15 cellular contexts compared by ENCODE assay signal in the genomic region with DNA sequence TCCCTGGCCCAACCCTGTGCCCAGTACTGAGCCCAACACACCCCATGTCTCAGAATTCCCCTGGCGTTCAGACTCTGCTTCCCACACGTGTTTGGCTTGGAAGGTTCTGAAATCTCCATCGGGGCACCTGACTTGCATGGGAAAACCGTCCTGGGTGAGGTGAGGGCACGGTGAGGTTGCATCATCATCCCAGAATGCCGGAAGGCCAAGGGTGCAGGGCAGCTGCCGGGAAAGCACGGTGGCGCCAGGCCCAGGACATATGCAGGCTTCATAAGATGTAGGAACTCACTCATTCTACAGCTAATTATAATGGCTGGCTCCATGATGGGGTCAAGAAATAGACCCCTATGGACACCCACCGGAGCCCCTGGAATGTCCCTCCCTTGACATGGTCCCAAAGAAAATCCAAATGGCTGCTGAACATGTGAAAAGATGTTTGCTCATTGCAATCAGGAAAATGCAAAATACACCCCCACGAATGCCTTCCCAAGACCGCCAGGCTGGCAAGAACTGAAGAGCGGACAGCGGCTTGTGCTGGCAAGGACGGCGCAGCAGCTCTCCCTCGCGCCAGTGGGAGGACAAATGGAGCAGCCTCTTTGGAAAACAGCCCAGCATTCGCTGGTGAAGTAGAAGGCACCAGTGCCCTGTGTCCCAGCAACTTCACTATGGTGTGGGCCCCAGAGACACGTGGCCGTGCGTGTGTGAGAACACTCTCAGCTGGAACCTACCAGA. TPM values are rescaled to one million over a fixed set of nuclear protein-coding genes. Genes with fewer than 3 reads are reported as not detected.
DNase-seq lines count a peak whose midpoint lies in the region; ATAC-seq, FAIRE-seq and TF ChIP-seq lines count a peak whose summit lies in the region.
"Had no signal": no experiment of that assay in that cellular context is flagged by ENCODE, and none has a peak within 500 bp of the region (broad histone marks: within the 10 kb centered on the region; RNA-seq: fewer than 3 reads in every experiment).

No MANE protein-coding gene starts in this region.

- no peaks in the 10 kb centered on the region for H3K9me3 ChIP-seq in BLaER1 treated with 17β-estradiol and CSF1 and Interleukin-3, amounts not matched to agents 10 nM and 100 nM (replicated peaks in 1 of 11)
- no peaks in the 10 kb centered on the region for H3K9me3 ChIP-seq in adrenal gland (replicated peaks in 1 of 3)
- no peaks in the 10 kb centered on the region for H3K9me3 ChIP-seq in hepatocyte (ENCODE audit: low read depth)
- H3K9me3 ChIP-seq in neuronal stem cell (replicated peaks in 1 of 2; ENCODE audit: control insufficient read depth in 2 of 2, insufficient read depth in 1 of 2, low read depth in 1 of 2, low read length in 2 of 2) = peaks cover 0 to 2% of the 10 kb centered on the region in 2 donors
- H3K9me3 ChIP-seq in small intestine (ENCODE audit: control insufficient read depth, low read depth) = no peaks in the 10 kb centered on the region

- no peak for FAIRE-seq in small intestine (lab: Jason Lieb, UNC)
- FAIRE-seq: kidney had no signal

- no peaks in the 10 kb centered on the region for H3K79me2 ChIP-seq in hepatocyte

- H2AFZ ChIP-seq in hepatocyte (no peak overlapping the region), neuronal stem cell (ENCODE audit: low read length) (no peak overlapping the region)

- H3K9me2 ChIP-seq in hepatocyte (replicated peaks; ENCODE audit: insufficient read depth) = no peaks in the 10 kb centered on the region

- no peak overlapping the region for H4K91ac ChIP-seq in neuronal stem cell (ENCODE audit: low read depth, low read length, poor library complexity)

- peaks cover 20 to 56% (median 42%) of the 10 kb centered on the region in 11 experiments; a peak in 21 of 22 replicates for H3K27me3 ChIP-seq in BLaER1 treated with 17β-estradiol and CSF1 and Interleukin-3, amounts not matched to agents 10 nM and 100 nM
- H3K27me3 ChIP-seq in adrenal gland = no peaks in the 10 kb centered on the region
- H3K27me3 ChIP-seq in hepatocyte = no peaks in the 10 kb centered on the region
- H3K27me3 ChIP-seq in neuronal stem cell (ENCODE audit: control insufficient read depth in 3 of 3, insufficient read depth in 3 of 3, low read depth in 1 of 3, low read length in 3 of 3) = peaks cover 0 to 2% (median 0%) of the 10 kb centered on the region in 3 experiments
- H3K27me3 ChIP-seq in small intestine (ENCODE audit: control insufficient read depth in 2 of 2, insufficient read depth in 2 of 2, low read length in 2 of 2) = peaks cover 6 to 19% of the 10 kb centered on the region in 2 donors

- H3K18ac ChIP-seq in neuronal stem cell (ENCODE audit: low read length) = peak overlapping the region; percentile 31

- H2BK120ac ChIP-seq in neuronal stem cell (ENCODE audit: low read depth, low read length) = no peak overlapping the region

- WGBS in adrenal gland, 4 donors = 40 to 61% (median 56%) methylated on average over 16 to 22 of the region's 22 CpGs
- 95% methylated on average over 22 of the region's 22 CpGs for WGBS in hepatocyte (ENCODE audit: low lambda C conversion rate, missing lambda C conversion rate)
- WGBS in neuronal stem cell (ENCODE audit: extremely low coverage in 2 of 2, insufficient read length in 2 of 2, insufficient replicate concordance in 1 of 2), 2 donors = no CpG with 5 or more reads among the region's 22 CpGs
- 62 to 87% (median 73%) methylated on average over 22 of the region's 22 CpGs for WGBS in small intestine, 3 donors

- H2AK5ac ChIP-seq in neuronal stem cell (ENCODE audit: low read depth, low read length) = peak overlapping the region; percentile 41

- peak overlapping the region; percentile 75 for H3K23ac ChIP-seq in neuronal stem cell (ENCODE audit: low read depth, low read length, poor library complexity)

- no peak for ATAC-seq in GM18858 (IDR thresholded peaks at IDR 0.05; ENCODE audit: unreplicated experiment)

- H3K4ac ChIP-seq in neuronal stem cell (ENCODE audit: low read length) = peak overlapping the region; percentile 76

- H3K9ac ChIP-seq in BLaER1 treated with 17β-estradiol and CSF1 and Interleukin-3, amounts not matched to agents 10 nM and 100 nM = no peak overlapping the region
- no peak overlapping the region for H3K9ac ChIP-seq in neuronal stem cell (ENCODE audit: low read depth, low read length, poor library complexity)

- TF ChIP-seq CTCF in adrenal gland (IDR thresholded peaks at IDR 0.05) = no peak
- TF ChIP-seq CTCF in hepatocyte (IDR thresholded peaks at IDR 0.05; ENCODE audit: poor library complexity) = no peak

- intact Hi-C loops in adrenal gland (cut with DNase I) = no loop called here

- no peak overlapping the region for H3K27ac ChIP-seq in BLaER1 treated with 17β-estradiol and CSF1 and Interleukin-3, amounts not matched to agents 10 nM and 100 nM
- H3K27ac ChIP-seq in adrenal gland (peak overlapping the region in 4 of 5 donors; percentile 41 to 91 (median 76)), hepatocyte (no peak overlapping the region), neuronal stem cell (replicated peaks; ENCODE audit: low read length) (no peak overlapping the region), small intestine (ENCODE audit: low read depth in 1 of 2, low read length in 1 of 2) (no peak overlapping the region)

- peak overlapping the region in 1 of 10 experiments; percentile 18; a peak in 2 of 20 replicates for H3K4me3 ChIP-seq in BLaER1 treated with 17β-estradiol and CSF1 and Interleukin-3, amounts not matched to agents 10 nM and 100 nM
- peak overlapping the region in 1 of 4 donors; percentile 86 for H3K4me3 ChIP-seq in adrenal gland
- H3K4me3 ChIP-seq in hepatocyte = no peak overlapping the region
- H3K4me3 ChIP-seq in neuronal stem cell (ENCODE audit: low read length in 2 of 2) = no peak overlapping the region
- H3K4me3 ChIP-seq in small intestine (ENCODE audit: low read depth in 1 of 2, low read length in 2 of 2) = no peak overlapping the region

- H4K8ac ChIP-seq in neuronal stem cell (ENCODE audit: low read depth, low read length) = no peak overlapping the region

- peak overlapping the region in 9 of 11 experiments; percentile 96 to 100 (median 100); a peak in 17 of 22 replicates for H3K4me2 ChIP-seq in BLaER1 treated with 17β-estradiol and CSF1 and Interleukin-3, amounts not matched to agents 10 nM and 100 nM
- H3K4me2 ChIP-seq in hepatocyte (peak overlapping the region; percentile 100), neuronal stem cell (ENCODE audit: insufficient read depth, low read length, poor library complexity, severe bottlenecking) (no peak overlapping the region)

- no peaks in the 10 kb centered on the region for H3K36me3 ChIP-seq in BLaER1 treated with 17β-estradiol and CSF1 and Interleukin-3, amounts not matched to agents 10 nM and 100 nM
- H3K36me3 ChIP-seq in adrenal gland (replicated peaks in 1 of 2) = no peaks in the 10 kb centered on the region
- H3K36me3 ChIP-seq in hepatocyte (replicated peaks; ENCODE audit: insufficient read depth, low read depth) = no peaks in the 10 kb centered on the region
- H3K36me3 ChIP-seq in neuronal stem cell (replicated peaks in 1 of 2; ENCODE audit: control insufficient read depth in 2 of 2, insufficient read depth in 2 of 2, low read length in 2 of 2) = peaks cover 0 to 6% of the 10 kb centered on the region in 2 donors
- no peaks in the 10 kb centered on the region for H3K36me3 ChIP-seq in small intestine (ENCODE audit: control insufficient read depth in 2 of 2, insufficient read depth in 2 of 2, low read length in 2 of 2)

- DNase-seq in adrenal gland (peak in 6 of 7 donors; percentile 72 to 88 (median 83)), hepatocyte (ENCODE audit: low spot score) (no peak), neuronal stem cell (ENCODE audit: low spot score) (no peak), DMS153 treated with DMSO at 0.1 percent for 48 hours (lab: John Stamatoyannopoulos, UW; ENCODE audit: unreplicated experiment) (no peak), small intestine (no peak), DMS 273 treated with DMSO at 0.1 percent for 48 hours (lab: John Stamatoyannopoulos, UW) (no peak)
- DNase-seq: activated T-cell treated with anti-CD3 and anti-CD28 coated beads for 4 hours, DMS79, foreskin melanocyte, kidney, NCI-H1092, NCI-H2227 treated with DMSO at 0.1 percent for 48 hours, OCI-M1 had no signal

- peak overlapping the region; percentile 60 for H2BK5ac ChIP-seq in neuronal stem cell (ENCODE audit: low read length)

- H3K4me1 ChIP-seq in BLaER1 treated with 17β-estradiol and CSF1 and Interleukin-3, amounts not matched to agents 10 nM and 100 nM = peaks cover 12 to 57% (median 50%) of the 10 kb centered on the region in 10 experiments
- peaks cover 37 to 48% of the 10 kb centered on the region in 2 donors for H3K4me1 ChIP-seq in adrenal gland (replicated peaks in 1 of 2)
- peaks cover 22% of the 10 kb centered on the region for H3K4me1 ChIP-seq in hepatocyte (ENCODE audit: insufficient read depth)
- peaks cover 17% of the 10 kb centered on the region in 2 donors for H3K4me1 ChIP-seq in neuronal stem cell (ENCODE audit: control insufficient read depth in 2 of 2, insufficient read depth in 1 of 2, low read depth in 1 of 2, low read length in 2 of 2)
- H3K4me1 ChIP-seq in small intestine (ENCODE audit: control insufficient read depth in 2 of 2, insufficient read depth in 1 of 2, low read depth in 1 of 2, low read length in 1 of 2) = no peaks in the 10 kb centered on the region

- TF ChIP-seq POLR2A in adrenal gland (IDR thresholded peaks at IDR 0.05) = peak in 1 of 2 donors; percentile 23

- peaks cover 0 to 67% (median 33%) of the 10 kb centered on the region in 11 experiments; a peak in 16 of 22 replicates for H4K20me1 ChIP-seq in BLaER1 treated with 17β-estradiol and CSF1 and Interleukin-3, amounts not matched to agents 10 nM and 100 nM
- peaks cover 3% of the 10 kb centered on the region for H4K20me1 ChIP-seq in hepatocyte (ENCODE audit: insufficient read depth, poor library complexity, severe bottlenecking)

- H3K79me1 ChIP-seq in neuronal stem cell (ENCODE audit: low read depth, low read length) = peaks cover 8% of the 10 kb centered on the region

- H2BK15ac ChIP-seq in neuronal stem cell (ENCODE audit: low read length) = no peak overlapping the region

- no peak overlapping the region for H3K14ac ChIP-seq in neuronal stem cell (ENCODE audit: low read length)

- no peak overlapping the region for H2BK12ac ChIP-seq in neuronal stem cell (ENCODE audit: low read length)

RNA-seq across cellular contexts. Expression of a gene that starts 2.3 kb away (rescaled TPM):
- total RNA-seq in adrenal gland (10 to 100 TPM; 12.2 to 93.4 (median 41.5) TPM), hepatocyte (3.8 and 13.4 TPM in 2 replicates)
- polyA plus RNA-seq in adrenal gland (10 to 100 TPM in 2 of 3 donors, 1 to 10 TPM in 1; 1.0 to 53.2 (median 19.2) TPM), hepatocyte (4.0 and 4.3 TPM in 2 replicates), small intestine (under 1 TPM in 1 of 3 donors, not detected in 2; 0.37 TPM)
- polyA plus RNA-seq in neuronal stem cell (2013, experiment 1 of 2) = 6.4 TPM
- 6.1 TPM for polyA plus RNA-seq in neuronal stem cell (2013, experiment 2 of 2)

Comparison
In these comparisons a context has a peak if more than half of its experiments do, and no peak if none do; other contexts are left out.
1. H3K27ac ChIP-seq: peak in adrenal gland (4 of 5); none in BLaER1 treated with 17β-estradiol and CSF1 and Interleukin-3, amounts not matched to agents 10 nM and 100 nM (0 of 11), hepatocyte (single experiment), neuronal stem cell (single experiment) and small intestine (0 of 2).
2. DNase-seq: peak in adrenal gland (6 of 7); none in hepatocyte (single experiment), neuronal stem cell (single experiment), DMS153 treated with DMSO at 0.1 percent for 48 hours (single experiment), small intestine (single experiment) and DMS 273 treated with DMSO at 0.1 percent for 48 hours (single experiment).